In genomic region chr19:36114763-36115452, GRCh38 we compare ENCODE assay signal across 8 cellular contexts. TPM values are rescaled to one million over a fixed set of nuclear protein-coding genes. Genes with fewer than 3 reads are reported as not detected.
DNase-seq lines count a peak whose midpoint lies in the region; ATAC-seq and TF ChIP-seq lines count a peak whose summit lies in the region.

Gene POLR2I, minus strand, starts transcription at chr19:36114875. Its CDS starts 19 bp downstream, at chr19:36114856.

- peak; percentile 85 for ATAC-seq in GM18502 (IDR thresholded peaks at IDR 0.05; ENCODE audit: poor library complexity, unreplicated experiment)
- ATAC-seq in HG02970 (IDR thresholded peaks at IDR 0.05; ENCODE audit: low FRiP score, unreplicated experiment) = peak; percentile 85

- H3K27ac ChIP-seq in ascending aorta = peak within 1 kb of the TSS; percentile 80 to 84
- H3K27ac ChIP-seq in right atrium auricular region = peak within 1 kb of the TSS; percentile 89 to 94
- peak within 1 kb of the TSS; percentile 89 for H3K27ac ChIP-seq in uterus

- peaks cover 6 to 17% of the 10 kb centered on the region in 2 donors for H3K4me1 ChIP-seq in ascending aorta
- H3K4me1 ChIP-seq in right atrium auricular region = peaks cover 0 to 23% of the 10 kb centered on the region in 2 donors
- H3K4me1 ChIP-seq in uterus = peaks cover 0 to 8% of the 10 kb centered on the region in 2 donors

- peaks cover 5% of the 10 kb centered on the region for H3K27me3 Mint-ChIP-seq in T-helper 2 cell treated with Interferon-gamma antibody and Interleukin-4, amounts not matched to agents 5 μg/mL and 100 μg/mL, for 36 hours (ENCODE audit: low read depth)

- intact Hi-C loops in ascending aorta (cut with DNase I) (loop anchor here (1.0 to 10.0 kb wide), 7 partner anchors 13 to 460 kb away; partner anchors contain the start of genes ALKBH6, IGFLR1, LIN37 and PSENEN), uterus (cut with DNase I; ENCODE audit: low total_unique reads) (loop anchor here (10.0 kb wide), 1 partner anchor 60 kb away; the partner anchor contains the start of genes THAP8 and WDR62)

- H3K4me3 ChIP-seq in ascending aorta (peak within 1 kb of the TSS; percentile 70 to 77), right atrium auricular region (peak within 1 kb of the TSS; percentile 66 to 90), uterus (peak within 1 kb of the TSS; percentile 78 to 90)

- peaks cover 27% of the 10 kb centered on the region for H3K4me1 Mint-ChIP-seq in T-helper 2 cell treated with Interferon-gamma antibody and Interleukin-4, amounts not matched to agents 5 μg/mL and 100 μg/mL, for 36 hours (ENCODE audit: low read depth)

- peak; percentile 99 to 100 for DNase-seq in NCI-H1930 (lab: John Stamatoyannopoulos, UW)
- peak; percentile 99 for DNase-seq in T-helper 2 cell treated with Interferon-gamma antibody and Interleukin-4, amounts not matched to agents 5 μg/mL and 100 μg/mL, for 36 hours (ENCODE audit: low spot score)
- DNase-seq in ascending aorta (ENCODE audit: low spot score in 2 of 2) = peak; percentile 100
- DNase-seq in right atrium auricular region (ENCODE audit: low spot score) = peak; percentile 100
- peak; percentile 100 for DNase-seq in pulmonary artery endothelial cell (ENCODE audit: low read depth, low spot score)
- DNase-seq in uterus = peak; percentile 99 to 100

- peak within 1 kb of the TSS; percentile 99 for H3K27ac Mint-ChIP-seq in T-helper 2 cell treated with Interferon-gamma antibody and Interleukin-4, amounts not matched to agents 5 μg/mL and 100 μg/mL, for 36 hours

- H3K9me3 Mint-ChIP-seq in T-helper 2 cell treated with Interferon-gamma antibody and Interleukin-4, amounts not matched to agents 5 μg/mL and 100 μg/mL, for 36 hours = no peaks in the 10 kb centered on the region

- peaks cover 31 to 43% of the 10 kb centered on the region in 2 donors for H3K36me3 ChIP-seq in ascending aorta
- H3K36me3 ChIP-seq in right atrium auricular region = peaks cover 43% of the 10 kb centered on the region
- no peaks in the 10 kb centered on the region for H3K36me3 ChIP-seq in uterus

- H3K9me3 ChIP-seq in ascending aorta (no peaks in the 10 kb centered on the region), right atrium auricular region (no peaks in the 10 kb centered on the region), uterus (no peaks in the 10 kb centered on the region)

- no peak for TF ChIP-seq CTCF in ascending aorta (IDR thresholded peaks at IDR 0.05)
- no peak for TF ChIP-seq CTCF in right atrium auricular region (IDR thresholded peaks at IDR 0.05)
- peak in 2 of 4 experiments; percentile 16 to 18 for TF ChIP-seq CTCF in uterus (IDR thresholded peaks at IDR 0.05)

- H3K36me3 Mint-ChIP-seq in T-helper 2 cell treated with Interferon-gamma antibody and Interleukin-4, amounts not matched to agents 5 μg/mL and 100 μg/mL, for 36 hours (ENCODE audit: low read depth) = peaks cover 42% of the 10 kb centered on the region

- TF ChIP-seq POLR2A in uterus (IDR thresholded peaks at IDR 0.05) = peak in 1 of 2 donors; percentile 84

- no peaks in the 10 kb centered on the region for H3K27me3 ChIP-seq in ascending aorta
- H3K27me3 ChIP-seq in right atrium auricular region = no peaks in the 10 kb centered on the region
- H3K27me3 ChIP-seq in uterus = no peaks in the 10 kb centered on the region

- H3K4me3 Mint-ChIP-seq in T-helper 2 cell treated with Interferon-gamma antibody and Interleukin-4, amounts not matched to agents 5 μg/mL and 100 μg/mL, for 36 hours = peak within 1 kb of the TSS; percentile 96

RNA-seq across cellular contexts. Expression of gene POLR2I, which starts in this region (rescaled TPM):
- total RNA-seq in ascending aorta (21.0 TPM), right atrium auricular region (100 to 1,000 TPM in 1 of 2 donors, 10 to 100 TPM in 1; 76.9 to 121 TPM), pulmonary artery endothelial cell (109 and 122 TPM in 2 replicates), uterus (10 to 100 TPM in 3 of 4 donors, 1 to 10 TPM in 1; 8.2 to 69.8 (median 25.2) TPM)

Comparison
In these comparisons a context has a peak if more than half of its experiments do, and no peak if none do; other contexts are left out.
1. Peak in every context shown above with its lines: DNase-seq, ATAC-seq, H3K4me3 ChIP-seq and H3K27ac ChIP-seq.